In the genomic region with DNA sequence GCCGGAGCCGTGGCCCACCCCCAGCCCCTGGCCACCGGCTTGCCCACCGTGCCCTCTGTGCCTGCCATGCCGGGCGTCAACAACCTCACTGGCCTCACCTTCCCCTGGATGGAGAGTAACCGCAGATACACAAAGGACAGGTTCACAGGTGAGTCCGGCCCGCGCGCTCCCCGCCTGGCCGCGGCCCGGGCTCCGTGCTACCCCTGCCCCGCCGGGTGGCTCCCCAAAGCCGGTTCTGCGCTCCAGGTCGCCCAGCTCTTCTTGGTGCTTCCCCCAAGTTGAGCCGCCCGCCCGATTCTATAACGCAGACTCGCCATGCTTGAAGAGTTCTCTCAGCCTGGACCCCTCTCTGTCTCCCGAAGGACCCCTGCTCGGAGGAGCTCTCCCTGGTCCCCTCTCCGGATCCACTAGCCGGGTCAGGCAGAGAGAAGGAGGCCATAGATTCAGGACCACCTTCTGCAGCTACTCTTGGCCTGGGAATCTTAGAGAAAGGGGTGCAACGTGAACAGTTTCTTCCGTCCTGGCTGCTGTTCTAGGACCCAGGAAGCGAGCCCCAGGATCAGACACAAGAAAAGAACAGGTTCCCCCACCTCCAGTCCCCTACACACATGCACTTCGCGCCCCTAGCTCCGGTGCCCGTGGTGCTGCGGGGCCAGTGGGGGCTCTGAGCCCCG, we compare ENCODE assay signal across 13 cellular contexts. TPM values are rescaled to one million over a fixed set of nuclear protein-coding genes. Genes with fewer than 3 reads are reported as not detected.
DNase-seq lines count a peak whose midpoint lies in the region; ATAC-seq and TF ChIP-seq lines count a peak whose summit lies in the region.
"Had no signal": no experiment of that assay in that cellular context is flagged by ENCODE, and none has a peak within 500 bp of the region (broad histone marks: within the 10 kb centered on the region; RNA-seq: fewer than 3 reads in every experiment).

No MANE protein-coding gene starts in this region.

- H3K27me3 Mint-ChIP-seq in activated T-cell treated with anti-CD3 and anti-CD28 coated beads, Interleukin-2, amount 50 U/mL, for 4 hours (ENCODE audit: low read depth) = peaks cover 83% of the 10 kb centered on the region
- peaks cover 85% of the 10 kb centered on the region for H3K27me3 Mint-ChIP-seq in activated T-helper 2 cell treated with anti-CD3 and anti-CD28 coated beads, Interferon-gamma antibody, Interleukin-2, Interleukin-4, amounts not matched to agents 10 μg/mL and 5 μg/mL and 100 μg/mL, durations not matched to agents 14 hours and 24 hours and 36 hours (ENCODE audit: low read depth)

- peak; percentile 2 to 8 for ATAC-seq in activated T-cell treated with anti-CD3 and anti-CD28 coated beads, Interleukin-2, amount 50 U/mL, for 4 hours
- peak; percentile 7 for ATAC-seq in left colon
- ATAC-seq in stimulated activated effector memory CD8-positive, alpha-beta T cell treated with anti-CD3 and anti-CD28 coated beads, Interleukin-12 subunit alpha, Interleukin-12 subunit beta, amount 100 ng/mL, for 72 hours = no peak
- ATAC-seq in GM18519 (IDR thresholded peaks at IDR 0.05; ENCODE audit: low FRiP score, unreplicated experiment) = no peak
- ATAC-seq: foreskin keratinocyte had no signal

- H3K27ac ChIP-seq in VCaP = peak overlapping the region; percentile 72
- H3K27ac ChIP-seq: foreskin keratinocyte, left lung, upper lobe of right lung had no signal

- no peak for TF ChIP-seq CTCF in VCaP (conservative IDR thresholded peaks at IDR 0.05)

- H3K4me3 Mint-ChIP-seq in activated T-cell treated with anti-CD3 and anti-CD28 coated beads, Interleukin-2, amount 50 U/mL, for 4 hours = peak overlapping the region; percentile 54
- H3K4me3 Mint-ChIP-seq in stimulated activated effector memory CD8-positive, alpha-beta T cell treated with anti-CD3 and anti-CD28 coated beads, Interleukin-12 subunit alpha, Interleukin-12 subunit beta, amount 100 ng/mL, for 72 hours = peak overlapping the region; percentile 30
- no peak overlapping the region for H3K4me3 Mint-ChIP-seq in activated T-helper 2 cell treated with anti-CD3 and anti-CD28 coated beads, Interferon-gamma antibody, Interleukin-2, Interleukin-4, amounts not matched to agents 10 μg/mL and 5 μg/mL and 100 μg/mL, durations not matched to agents 14 hours and 24 hours and 36 hours (ENCODE audit: low read depth)

- H3K27ac Mint-ChIP-seq in stimulated activated effector memory CD8-positive, alpha-beta T cell treated with anti-CD3 and anti-CD28 coated beads, Interleukin-12 subunit alpha, Interleukin-12 subunit beta, amount 100 ng/mL, for 72 hours = no peak overlapping the region
- no peak overlapping the region for H3K27ac Mint-ChIP-seq in activated T-helper 2 cell treated with anti-CD3 and anti-CD28 coated beads, Interferon-gamma antibody, Interleukin-2, Interleukin-4, amounts not matched to agents 10 μg/mL and 5 μg/mL and 100 μg/mL, durations not matched to agents 14 hours and 24 hours and 36 hours

- no peak for DNase-seq in activated T-cell treated with anti-CD3 and anti-CD28 coated beads, Interleukin-2, amount 50 U/mL, for 4 hours
- DNase-seq in activated T-cell treated with anti-CD3 and anti-CD28 coated beads, Interleukin-2, amount 50 U/mL, for 1 hour = no peak
- no peak for DNase-seq in left colon
- DNase-seq in stimulated activated effector memory CD8-positive, alpha-beta T cell treated with anti-CD3 and anti-CD28 coated beads, Interleukin-12 subunit alpha, Interleukin-12 subunit beta, amount 100 ng/mL, for 72 hours (ENCODE audit: low spot score in 2 of 2) = no peak
- no peak for DNase-seq in putamen (ENCODE audit: low spot score)
- no peak for DNase-seq in activated T-helper 2 cell treated with anti-CD3 and anti-CD28 coated beads, Interferon-gamma antibody, Interleukin-2, Interleukin-4, amounts not matched to agents 10 μg/mL and 5 μg/mL and 100 μg/mL, durations not matched to agents 14 hours and 24 hours and 36 hours (ENCODE audit: low spot score)
- DNase-seq: AML-193, foreskin keratinocyte, left lung, upper lobe of right lung had no signal

- H3K4me1 Mint-ChIP-seq in activated T-cell treated with anti-CD3 and anti-CD28 coated beads, Interleukin-2, amount 50 U/mL, for 4 hours (ENCODE audit: low read depth) = peaks cover 31% of the 10 kb centered on the region
- peaks cover 36% of the 10 kb centered on the region for H3K4me1 Mint-ChIP-seq in stimulated activated effector memory CD8-positive, alpha-beta T cell treated with anti-CD3 and anti-CD28 coated beads, Interleukin-12 subunit alpha, Interleukin-12 subunit beta, amount 100 ng/mL, for 72 hours
- peaks cover 6% of the 10 kb centered on the region for H3K4me1 Mint-ChIP-seq in activated T-helper 2 cell treated with anti-CD3 and anti-CD28 coated beads, Interferon-gamma antibody, Interleukin-2, Interleukin-4, amounts not matched to agents 10 μg/mL and 5 μg/mL and 100 μg/mL, durations not matched to agents 14 hours and 24 hours and 36 hours (ENCODE audit: low read depth)

- no peaks in the 10 kb centered on the region for H3K9me3 Mint-ChIP-seq in activated T-cell treated with anti-CD3 and anti-CD28 coated beads, Interleukin-2, amount 50 U/mL, for 4 hours
- no peaks in the 10 kb centered on the region for H3K9me3 Mint-ChIP-seq in stimulated activated effector memory CD8-positive, alpha-beta T cell treated with anti-CD3 and anti-CD28 coated beads, Interleukin-12 subunit alpha, Interleukin-12 subunit beta, amount 100 ng/mL, for 72 hours
- no peaks in the 10 kb centered on the region for H3K9me3 Mint-ChIP-seq in activated T-helper 2 cell treated with anti-CD3 and anti-CD28 coated beads, Interferon-gamma antibody, Interleukin-2, Interleukin-4, amounts not matched to agents 10 μg/mL and 5 μg/mL and 100 μg/mL, durations not matched to agents 14 hours and 24 hours and 36 hours

- no peaks in the 10 kb centered on the region for H3K36me3 Mint-ChIP-seq in activated T-cell treated with anti-CD3 and anti-CD28 coated beads, Interleukin-2, amount 50 U/mL, for 4 hours (ENCODE audit: insufficient read depth)
- H3K36me3 Mint-ChIP-seq in stimulated activated effector memory CD8-positive, alpha-beta T cell treated with anti-CD3 and anti-CD28 coated beads, Interleukin-12 subunit alpha, Interleukin-12 subunit beta, amount 100 ng/mL, for 72 hours = peaks cover 8% of the 10 kb centered on the region
- H3K36me3 Mint-ChIP-seq in activated T-helper 2 cell treated with anti-CD3 and anti-CD28 coated beads, Interferon-gamma antibody, Interleukin-2, Interleukin-4, amounts not matched to agents 10 μg/mL and 5 μg/mL and 100 μg/mL, durations not matched to agents 14 hours and 24 hours and 36 hours (ENCODE audit: low read depth) = no peaks in the 10 kb centered on the region

- intact Hi-C loops in left colon (cut with DNase I, micrococcal nuclease) = no loop called here
- intact Hi-C loops in activated T-helper 2 cell treated with anti-CD3 and anti-CD28 coated beads, Interferon-gamma antibody, Interleukin-2, Interleukin-4, amounts not matched to agents 10 μg/mL and 5 μg/mL and 100 μg/mL, durations not matched to agents 14 hours and 24 hours and 36 hours (cut with micrococcal nuclease) = loop anchor here (5.0 kb wide), 3 partner anchors 155 to 1600 kb away; partner anchors contain the start of gene NKX2-3

RNA-seq across cellular contexts. Expression of gene TLX1, which starts 1.0 kb away (rescaled TPM):
- total RNA-seq in activated T-cell treated with anti-CD3 and anti-CD28 coated beads, Interleukin-2, amount 50 U/mL, for 4 hours = not detected
- 1 to 10 TPM in 1 of 2 donors, under 1 TPM in 1; 0.12 to 1.7 TPM for total RNA-seq in left colon
- not detected in 2 replicates for total RNA-seq in activated T-helper 2 cell treated with anti-CD3 and anti-CD28 coated beads, Interferon-gamma antibody, Interleukin-2, Interleukin-4, amounts not matched to agents 10 μg/mL and 5 μg/mL and 100 μg/mL, durations not matched to agents 14 hours and 24 hours and 36 hours
- total RNA-seq: foreskin keratinocyte; left lung; T-helper 2 cell treated with Interferon-gamma antibody and Interleukin-4, amounts not matched to agents 100 ng/mL and 5 ng/mL, for 36 hours; upper lobe of right lung had no signal

Comparison
In these comparisons a context has a peak if more than half of its experiments do, and no peak if none do; other contexts are left out.
1. ATAC-seq: peak in activated T-cell treated with anti-CD3 and anti-CD28 coated beads, Interleukin-2, amount 50 U/mL, for 4 hours (2 of 2) and left colon (single experiment); none in stimulated activated effector memory CD8-positive, alpha-beta T cell treated with anti-CD3 and anti-CD28 coated beads, Interleukin-12 subunit alpha, Interleukin-12 subunit beta, amount 100 ng/mL, for 72 hours (single experiment) and GM18519 (single experiment).